In the genomic region with DNA sequence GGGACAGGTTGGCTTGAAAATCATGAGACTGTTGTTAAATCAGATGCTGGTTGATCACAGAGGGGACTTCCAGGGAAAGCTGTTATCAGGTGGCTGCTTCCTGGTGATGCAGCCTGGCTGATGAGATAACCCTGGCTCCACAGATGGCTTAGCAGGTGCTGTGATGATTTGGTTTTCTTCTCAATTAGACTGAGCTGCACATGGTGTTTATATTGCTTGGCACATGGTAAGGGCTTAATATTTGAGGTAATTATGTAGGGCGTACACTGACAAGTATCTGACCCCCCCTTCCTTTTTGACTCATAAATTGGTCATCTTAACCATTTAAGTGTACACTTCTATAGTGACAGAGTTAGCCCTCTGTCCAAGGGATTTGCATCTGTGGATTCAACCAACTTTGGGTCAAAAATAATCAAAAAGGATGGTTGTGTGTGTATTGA, we compare ENCODE assay signal across 2 cellular contexts.
TF ChIP-seq lines count a peak whose summit lies in the region.

No MANE protein-coding gene starts in this region.

TF ChIP-seq in HEK293, 187 proteins besides CTCF, POLR2A, EP300 and RAD21 (continued from another document):
- TF ChIP-seq, protein P1, sequence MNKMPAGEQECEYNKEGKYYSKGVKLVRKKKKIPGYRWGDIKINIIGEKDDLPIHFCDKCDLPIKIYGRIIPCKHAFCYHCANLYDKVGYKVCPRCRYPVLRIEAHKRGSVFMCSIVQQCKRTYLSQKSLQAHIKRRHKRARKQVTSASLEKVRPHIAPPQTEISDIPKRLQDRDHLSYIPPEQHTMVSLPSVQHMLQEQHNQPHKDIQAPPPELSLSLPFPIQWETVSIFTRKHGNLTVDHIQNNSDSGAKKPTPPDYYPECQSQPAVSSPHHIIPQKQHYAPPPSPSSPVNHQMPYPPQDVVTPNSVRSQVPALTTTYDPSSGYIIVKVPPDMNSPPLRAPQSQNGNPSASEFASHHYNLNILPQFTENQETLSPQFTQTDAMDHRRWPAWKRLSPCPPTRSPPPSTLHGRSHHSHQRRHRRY (tag by site-specific recombination; IDR thresholded peaks at IDR 0.05) = no peak
- TF ChIP-seq ZBTB7A (tag by site-specific recombination; IDR thresholded peaks at IDR 0.05; ENCODE audit: low read depth) (no peak), KLF8 (tag by site-specific recombination; IDR thresholded peaks at IDR 0.05) (no peak), MZF1 (tag by site-specific recombination; IDR thresholded peaks at IDR 0.05; ENCODE audit: borderline replicate concordance) (no peak)

TF ChIP-seq in SK-N-SH treated with all-trans-retinoic acid at 6 μM for 48 hours, 23 proteins besides CTCF, POLR2A, EP300 and RAD21 (continued from another document):
- TF ChIP-seq, protein P2, sequence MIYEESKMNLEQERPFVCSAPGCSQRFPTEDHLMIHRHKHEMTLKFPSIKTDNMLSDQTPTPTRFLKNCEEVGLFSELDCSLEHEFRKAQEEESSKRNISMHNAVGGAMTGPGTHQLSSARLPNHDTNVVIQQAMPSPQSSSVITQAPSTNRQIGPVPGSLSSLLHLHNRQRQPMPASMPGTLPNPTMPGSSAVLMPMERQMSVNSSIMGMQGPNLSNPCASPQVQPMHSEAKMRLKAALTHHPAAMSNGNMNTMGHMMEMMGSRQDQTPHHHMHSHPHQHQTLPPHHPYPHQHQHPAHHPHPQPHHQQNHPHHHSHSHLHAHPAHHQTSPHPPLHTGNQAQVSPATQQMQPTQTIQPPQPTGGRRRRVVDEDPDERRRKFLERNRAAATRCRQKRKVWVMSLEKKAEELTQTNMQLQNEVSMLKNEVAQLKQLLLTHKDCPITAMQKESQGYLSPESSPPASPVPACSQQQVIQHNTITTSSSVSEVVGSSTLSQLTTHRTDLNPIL (CRISPR knock-in tag; IDR thresholded peaks at IDR 0.05; ENCODE audit: low read depth) = no peak
- TF ChIP-seq GLIS3 (CRISPR knock-in tag; IDR thresholded peaks at IDR 0.05) (no peak), ISL1 (CRISPR knock-in tag; IDR thresholded peaks at IDR 0.05) (no peak), RARB (CRISPR knock-in tag; IDR thresholded peaks at IDR 0.05) (no peak), CSDC2 (CRISPR knock-in tag; IDR thresholded peaks at IDR 0.05) (no peak)
